Comparison of ENCODE assay signal across 13 cellular contexts in genomic region chr15:68784206-68784605, GRCh38. TPM values are rescaled to one million over a fixed set of nuclear protein-coding genes. Genes with fewer than 3 reads are reported as not detected.
DNase-seq lines count a peak whose midpoint lies in the region; ATAC-seq and TF ChIP-seq lines count a peak whose summit lies in the region.
"Had no signal": no experiment of that assay in that cellular context is flagged by ENCODE, and none has a peak within 500 bp of the region (broad histone marks: within the 10 kb centered on the region; RNA-seq: fewer than 3 reads in every experiment).

No MANE protein-coding gene starts in this region.

- no peak overlapping the region for H4K91ac ChIP-seq in H9 (ENCODE audit: insufficient read length, low read depth, low read length)

- no peaks in the 10 kb centered on the region for H3K23me2 ChIP-seq in H9 (ENCODE audit: insufficient read length, low read depth, low read length, poor library complexity, severe bottlenecking)

- no peak overlapping the region for H3K4me3 Mint-ChIP-seq in activated T-cell treated with anti-CD3 and anti-CD28 coated beads, Interleukin-2, amount 50 U/mL, for 24 hours
- H3K4me3 Mint-ChIP-seq in H9 = no peak overlapping the region
- H3K4me3 Mint-ChIP-seq in effector memory CD8-positive, alpha-beta T cell = no peak overlapping the region
- no peak overlapping the region for H3K4me3 Mint-ChIP-seq in stimulated activated memory B cell treated with anti-CD40 and anti-IgM and Interleukin-4, amounts not matched to agents 10 μg/mL and 1 μg/mL and 100 μg/mL, for 72 hours
- H3K4me3 Mint-ChIP-seq: CD4-positive, alpha-beta memory T cell had no signal

- no peak for TF ChIP-seq CTCF in H9 (conservative IDR thresholded peaks at IDR 0.05)

- no peak overlapping the region for H2AK5ac ChIP-seq in H9 (ENCODE audit: insufficient read length, low read length)

- no peak overlapping the region for H3K4ac ChIP-seq in H9 (ENCODE audit: low read depth, low read length)

- no peaks in the 10 kb centered on the region; the same call in 1 of the 2 replicates for H3K79me2 ChIP-seq in H9 (ENCODE audit: insufficient read depth, low read length)

- H3K9me3 ChIP-seq in H9 (ENCODE audit: control insufficient read depth, low read depth, low read length) = no peaks in the 10 kb centered on the region
- H3K9me3 ChIP-seq: A549, MG63 had no signal

- no peak overlapping the region for H3K9ac ChIP-seq in H9 (ENCODE audit: extremely low read depth, insufficient read length, low read length)
- H3K9ac ChIP-seq: GM23248 had no signal

- H3K23ac ChIP-seq in H9 (ENCODE audit: insufficient read length, low read depth, low read length) = no peak overlapping the region

- H3K18ac ChIP-seq in H9 (ENCODE audit: insufficient read length, low read depth, low read length) = no peak overlapping the region

- no peak overlapping the region for H2BK12ac ChIP-seq in H9 (ENCODE audit: insufficient read length, low read depth, low read length)

- ATAC-seq in effector memory CD8-positive, alpha-beta T cell (replicated peaks) = no peak
- ATAC-seq in stimulated activated memory B cell treated with anti-CD40 and anti-IgM and Interleukin-4, amounts not matched to agents 10 μg/mL and 1 μg/mL and 100 μg/mL, for 72 hours = no peak

- peaks cover 97% of the 10 kb centered on the region for H3K36me3 Mint-ChIP-seq in activated T-cell treated with anti-CD3 and anti-CD28 coated beads, Interleukin-2, amount 50 U/mL, for 24 hours (ENCODE audit: low read depth)
- H3K36me3 Mint-ChIP-seq in H9 (ENCODE audit: insufficient read depth in 1 of 3, low read depth in 3 of 3) = peaks cover 41 to 87% (median 84%) of the 10 kb centered on the region in 3 experiments
- H3K36me3 Mint-ChIP-seq in effector memory CD8-positive, alpha-beta T cell (ENCODE audit: insufficient read depth) = peaks cover 60% of the 10 kb centered on the region
- H3K36me3 Mint-ChIP-seq in stimulated activated memory B cell treated with anti-CD40 and anti-IgM and Interleukin-4, amounts not matched to agents 10 μg/mL and 1 μg/mL and 100 μg/mL, for 72 hours = peaks cover 23% of the 10 kb centered on the region

- no peak overlapping the region for H2AFZ ChIP-seq in H9 (ENCODE audit: low read length)
- H2AFZ ChIP-seq: GM23248 had no signal

- no peaks in the 10 kb centered on the region for H3K27me3 Mint-ChIP-seq in activated T-cell treated with anti-CD3 and anti-CD28 coated beads, Interleukin-2, amount 50 U/mL, for 24 hours
- H3K27me3 Mint-ChIP-seq in H9 (ENCODE audit: low read depth) = no peaks in the 10 kb centered on the region
- H3K27me3 Mint-ChIP-seq in effector memory CD8-positive, alpha-beta T cell = no peaks in the 10 kb centered on the region
- no peaks in the 10 kb centered on the region for H3K27me3 Mint-ChIP-seq in stimulated activated memory B cell treated with anti-CD40 and anti-IgM and Interleukin-4, amounts not matched to agents 10 μg/mL and 1 μg/mL and 100 μg/mL, for 72 hours
- H3K27me3 Mint-ChIP-seq: CD4-positive, alpha-beta memory T cell had no signal

- no peaks in the 10 kb centered on the region for H4K20me1 ChIP-seq in H9 (ENCODE audit: control insufficient read depth, insufficient read depth, insufficient read length)

- no peak overlapping the region for H2BK5ac ChIP-seq in H9 (ENCODE audit: insufficient read length, low read length)

- H4K8ac ChIP-seq in H9 (replicated peaks; ENCODE audit: insufficient read length, low read depth, low read length) = no peak overlapping the region

- H2BK20ac ChIP-seq in H9 (ENCODE audit: low read depth, low read length, poor library complexity, severe bottlenecking) = no peak overlapping the region

- peaks cover 3% of the 10 kb centered on the region for H3K79me1 ChIP-seq in H9 (ENCODE audit: insufficient read depth, low read depth, low read length, poor library complexity, severe bottlenecking)

- H4K5ac ChIP-seq in H9 (ENCODE audit: insufficient read length, low read depth, low read length) = no peak overlapping the region

- H3K9me3 Mint-ChIP-seq in activated T-cell treated with anti-CD3 and anti-CD28 coated beads, Interleukin-2, amount 50 U/mL, for 24 hours = no peaks in the 10 kb centered on the region
- no peaks in the 10 kb centered on the region for H3K9me3 Mint-ChIP-seq in H9
- H3K9me3 Mint-ChIP-seq in effector memory CD8-positive, alpha-beta T cell = no peaks in the 10 kb centered on the region
- no peaks in the 10 kb centered on the region for H3K9me3 Mint-ChIP-seq in stimulated activated memory B cell treated with anti-CD40 and anti-IgM and Interleukin-4, amounts not matched to agents 10 μg/mL and 1 μg/mL and 100 μg/mL, for 72 hours
- H3K9me3 Mint-ChIP-seq: CD4-positive, alpha-beta memory T cell had no signal

- H3K4me2 ChIP-seq in H9 (ENCODE audit: insufficient read depth, insufficient read length, low read length) = no peak overlapping the region
- H3K4me2 ChIP-seq: A549 had no signal

- H2BK120ac ChIP-seq in H9 (ENCODE audit: low read depth, low read length, poor library complexity, severe bottlenecking) = no peak overlapping the region

- peaks cover 2% of the 10 kb centered on the region; the same call in 1 of the 2 replicates for H3K4me1 ChIP-seq in H9 (ENCODE audit: insufficient read depth, low read length)

- no peak overlapping the region for H3K27ac ChIP-seq in H9 (ENCODE audit: insufficient read length, low read depth, low read length)
- H3K27ac ChIP-seq: A549, GM23248 had no signal

- no peak for DNase-seq in activated T-cell treated with anti-CD3 and anti-CD28 coated beads, Interleukin-2, amount 50 U/mL, for 24 hours
- DNase-seq in activated T-cell treated with anti-CD3 and anti-CD28 coated beads for 4 hours (no peak), H9 (peak; percentile 17), germinal center (ENCODE audit: low spot score) (no peak), inferior parietal cortex (ENCODE audit: extremely low spot score) (no peak)
- DNase-seq in effector memory CD8-positive, alpha-beta T cell = no peak
- DNase-seq in stimulated activated CD4-positive, alpha-beta T cell treated with anti-CD3 and anti-CD28 coated beads, Interleukin-2, amount 100 ng/mL, for 24 hours = no peak
- DNase-seq: GM23248, NCI-H1092 treated with DMSO at 0.1 percent for 48 hours had no signal

- H2BK15ac ChIP-seq in H9 (ENCODE audit: low read depth, low read length) = no peak overlapping the region

- no CpG with 5 or more reads among the region's 13 CpGs for WGBS in H9 (ENCODE audit: extremely low coverage, insufficient read length, low lambda C conversion rate)

- H3K56ac ChIP-seq in H9 (ENCODE audit: insufficient read length, low read depth, low read length) = no peak overlapping the region

- no peak overlapping the region for H3T11ph ChIP-seq in H9 (ENCODE audit: low read length)

- H3K27me3 ChIP-seq in H9 (ENCODE audit: insufficient read depth, low read length) = no peaks in the 10 kb centered on the region
- H3K27me3 ChIP-seq: MG63 had no signal

- H3K14ac ChIP-seq in H9 (ENCODE audit: insufficient read depth, low read length) = no peak overlapping the region

- H3K27ac Mint-ChIP-seq in activated T-cell treated with anti-CD3 and anti-CD28 coated beads, Interleukin-2, amount 50 U/mL, for 24 hours = peak overlapping the region; percentile 86
- H3K27ac Mint-ChIP-seq in H9 = peak overlapping the region in 2 of 3 experiments; percentile 57 to 90; a peak in 3 of 7 replicates
- H3K27ac Mint-ChIP-seq in effector memory CD8-positive, alpha-beta T cell = peak overlapping the region; percentile 89
- peak overlapping the region; percentile 44 for H3K27ac Mint-ChIP-seq in stimulated activated memory B cell treated with anti-CD40 and anti-IgM and Interleukin-4, amounts not matched to agents 10 μg/mL and 1 μg/mL and 100 μg/mL, for 72 hours

- H3K4me1 Mint-ChIP-seq in activated T-cell treated with anti-CD3 and anti-CD28 coated beads, Interleukin-2, amount 50 U/mL, for 24 hours (ENCODE audit: low read depth) = peaks cover 59% of the 10 kb centered on the region
- peaks cover 34 to 45% of the 10 kb centered on the region in 2 experiments for H3K4me1 Mint-ChIP-seq in H9
- peaks cover 16 to 20% of the 10 kb centered on the region in 2 donors for H3K4me1 Mint-ChIP-seq in effector memory CD8-positive, alpha-beta T cell (ENCODE audit: low read depth in 2 of 2)
- H3K4me1 Mint-ChIP-seq in stimulated activated memory B cell treated with anti-CD40 and anti-IgM and Interleukin-4, amounts not matched to agents 10 μg/mL and 1 μg/mL and 100 μg/mL, for 72 hours = peaks cover 15% of the 10 kb centered on the region

RNA-seq across cellular contexts. Expression of gene ANP32A, which starts 36.5 kb away (rescaled TPM):
- 318 and 322 TPM in 2 replicates for total RNA-seq in H9 (2021)
